In the genomic region with DNA sequence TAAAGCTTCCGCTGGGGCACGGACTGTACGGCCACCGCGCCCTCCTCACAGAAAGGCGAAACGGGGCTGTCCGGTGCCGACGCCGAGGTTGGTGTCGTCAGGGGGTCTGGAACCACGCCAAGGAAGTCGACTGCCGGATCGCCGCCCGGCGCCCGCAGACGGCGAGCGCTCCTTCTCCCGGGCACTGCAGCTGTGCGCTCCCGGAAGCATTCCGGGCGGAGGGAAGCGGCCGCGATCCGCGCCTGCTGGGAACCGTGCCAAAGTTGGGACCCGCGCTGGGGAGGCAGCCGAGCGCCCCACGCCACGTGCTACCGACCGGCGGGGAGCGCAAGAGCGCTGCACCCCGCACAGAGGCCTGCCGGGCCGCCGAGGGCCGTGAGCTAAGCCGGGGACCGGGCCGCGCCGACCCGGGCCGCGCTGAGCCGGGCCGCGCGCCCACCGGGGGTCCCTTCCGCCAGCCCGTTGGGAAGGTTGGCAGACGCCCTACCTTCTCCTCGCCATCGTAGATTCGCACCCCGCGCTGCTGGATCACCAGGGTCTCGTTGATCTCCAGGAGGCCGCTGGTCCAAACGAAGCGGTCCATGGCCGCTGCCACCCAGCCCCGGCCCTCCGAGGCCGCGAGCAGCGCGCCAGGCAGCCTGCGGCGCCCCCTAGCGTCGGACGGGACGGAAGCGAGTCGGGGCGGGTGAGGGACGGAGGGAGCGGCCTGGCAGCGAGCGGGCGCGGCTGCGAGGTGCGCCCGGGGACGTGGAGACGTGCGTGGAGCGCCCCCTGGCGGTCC, we compare ENCODE assay signal across 1 cellular context.
TF ChIP-seq lines count a peak whose summit lies in the region.

A gene with protein sequence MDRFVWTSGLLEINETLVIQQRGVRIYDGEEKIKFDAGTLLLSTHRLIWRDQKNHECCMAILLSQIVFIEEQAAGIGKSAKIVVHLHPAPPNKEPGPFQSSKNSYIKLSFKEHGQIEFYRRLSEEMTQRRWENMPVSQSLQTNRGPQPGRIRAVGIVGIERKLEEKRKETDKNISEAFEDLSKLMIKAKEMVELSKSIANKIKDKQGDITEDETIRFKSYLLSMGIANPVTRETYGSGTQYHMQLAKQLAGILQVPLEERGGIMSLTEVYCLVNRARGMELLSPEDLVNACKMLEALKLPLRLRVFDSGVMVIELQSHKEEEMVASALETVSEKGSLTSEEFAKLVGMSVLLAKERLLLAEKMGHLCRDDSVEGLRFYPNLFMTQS (minus strand): TSS at position 623 of the 781 bp plus-strand sequence. CDS start 40 bp downstream, at position 583.

TF ChIP-seq in K562, 482 proteins besides CTCF, POLR2A, EP300 and RAD21 (continued from another document and continues in another):
- TF ChIP-seq, protein P1, sequence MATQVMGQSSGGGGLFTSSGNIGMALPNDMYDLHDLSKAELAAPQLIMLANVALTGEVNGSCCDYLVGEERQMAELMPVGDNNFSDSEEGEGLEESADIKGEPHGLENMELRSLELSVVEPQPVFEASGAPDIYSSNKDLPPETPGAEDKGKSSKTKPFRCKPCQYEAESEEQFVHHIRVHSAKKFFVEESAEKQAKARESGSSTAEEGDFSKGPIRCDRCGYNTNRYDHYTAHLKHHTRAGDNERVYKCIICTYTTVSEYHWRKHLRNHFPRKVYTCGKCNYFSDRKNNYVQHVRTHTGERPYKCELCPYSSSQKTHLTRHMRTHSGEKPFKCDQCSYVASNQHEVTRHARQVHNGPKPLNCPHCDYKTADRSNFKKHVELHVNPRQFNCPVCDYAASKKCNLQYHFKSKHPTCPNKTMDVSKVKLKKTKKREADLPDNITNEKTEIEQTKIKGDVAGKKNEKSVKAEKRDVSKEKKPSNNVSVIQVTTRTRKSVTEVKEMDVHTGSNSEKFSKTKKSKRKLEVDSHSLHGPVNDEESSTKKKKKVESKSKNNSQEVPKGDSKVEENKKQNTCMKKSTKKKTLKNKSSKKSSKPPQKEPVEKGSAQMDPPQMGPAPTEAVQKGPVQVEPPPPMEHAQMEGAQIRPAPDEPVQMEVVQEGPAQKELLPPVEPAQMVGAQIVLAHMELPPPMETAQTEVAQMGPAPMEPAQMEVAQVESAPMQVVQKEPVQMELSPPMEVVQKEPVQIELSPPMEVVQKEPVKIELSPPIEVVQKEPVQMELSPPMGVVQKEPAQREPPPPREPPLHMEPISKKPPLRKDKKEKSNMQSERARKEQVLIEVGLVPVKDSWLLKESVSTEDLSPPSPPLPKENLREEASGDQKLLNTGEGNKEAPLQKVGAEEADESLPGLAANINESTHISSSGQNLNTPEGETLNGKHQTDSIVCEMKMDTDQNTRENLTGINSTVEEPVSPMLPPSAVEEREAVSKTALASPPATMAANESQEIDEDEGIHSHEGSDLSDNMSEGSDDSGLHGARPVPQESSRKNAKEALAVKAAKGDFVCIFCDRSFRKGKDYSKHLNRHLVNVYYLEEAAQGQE (CRISPR knock-in tag; IDR thresholded peaks at IDR 0.05; ENCODE audit: low read depth) = no peak
- TF ChIP-seq, protein P2, sequence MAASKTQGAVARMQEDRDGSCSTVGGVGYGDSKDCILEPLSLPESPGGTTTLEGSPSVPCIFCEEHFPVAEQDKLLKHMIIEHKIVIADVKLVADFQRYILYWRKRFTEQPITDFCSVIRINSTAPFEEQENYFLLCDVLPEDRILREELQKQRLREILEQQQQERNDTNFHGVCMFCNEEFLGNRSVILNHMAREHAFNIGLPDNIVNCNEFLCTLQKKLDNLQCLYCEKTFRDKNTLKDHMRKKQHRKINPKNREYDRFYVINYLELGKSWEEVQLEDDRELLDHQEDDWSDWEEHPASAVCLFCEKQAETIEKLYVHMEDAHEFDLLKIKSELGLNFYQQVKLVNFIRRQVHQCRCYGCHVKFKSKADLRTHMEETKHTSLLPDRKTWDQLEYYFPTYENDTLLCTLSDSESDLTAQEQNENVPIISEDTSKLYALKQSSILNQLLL (CRISPR knock-in tag; IDR thresholded peaks at IDR 0.05; ENCODE audit: borderline replicate concordance) = no peak
- TF ChIP-seq, protein P3, sequence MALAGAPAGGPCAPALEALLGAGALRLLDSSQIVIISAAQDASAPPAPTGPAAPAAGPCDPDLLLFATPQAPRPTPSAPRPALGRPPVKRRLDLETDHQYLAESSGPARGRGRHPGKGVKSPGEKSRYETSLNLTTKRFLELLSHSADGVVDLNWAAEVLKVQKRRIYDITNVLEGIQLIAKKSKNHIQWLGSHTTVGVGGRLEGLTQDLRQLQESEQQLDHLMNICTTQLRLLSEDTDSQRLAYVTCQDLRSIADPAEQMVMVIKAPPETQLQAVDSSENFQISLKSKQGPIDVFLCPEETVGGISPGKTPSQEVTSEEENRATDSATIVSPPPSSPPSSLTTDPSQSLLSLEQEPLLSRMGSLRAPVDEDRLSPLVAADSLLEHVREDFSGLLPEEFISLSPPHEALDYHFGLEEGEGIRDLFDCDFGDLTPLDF (CRISPR knock-in tag; IDR thresholded peaks at IDR 0.05) = 0 out of 2 replicates have a peak, but pooled peaks have one; percentile 51
- TF ChIP-seq DDX20 (tag; IDR thresholded peaks at IDR 0.05; ENCODE audit: low read depth) (no peak), E2F6 (IDR thresholded peaks at IDR 0.05; ENCODE audit: borderline replicate concordance in 1 of 2, extremely low read depth in 1 of 2, insufficient read depth in 1 of 2, insufficient read length in 1 of 2, low read depth in 1 of 2, low read length in 1 of 2, poor library complexity in 1 of 2, severe bottlenecking in 1 of 2) (peak in 1 of 2 experiments; percentile 84), PTBP1 (IDR thresholded peaks at IDR 0.05; ENCODE audit: low read depth, low read length) (0 out of 2 replicates have a peak, but pooled peaks have one; percentile 37), MCM3 (IDR thresholded peaks at IDR 0.05) (no peak), CXXC5 (CRISPR knock-in tag; IDR thresholded peaks at IDR 0.05) (peak; percentile 84), HOXB6 (CRISPR knock-in tag; IDR thresholded peaks at IDR 0.05; ENCODE audit: borderline replicate concordance) (no peak), THRAP3 (IDR thresholded peaks at IDR 0.05; ENCODE audit: borderline replicate concordance) (no peak), COPS2 (conservative IDR thresholded peaks at IDR 0.05) (no peak), NR3C1 (CRISPR knock-in tag; IDR thresholded peaks at IDR 0.05) (no peak), PHF8 (IDR thresholded peaks at IDR 0.05; ENCODE audit: borderline replicate concordance, low read length) (peak; percentile 92), PPARD (CRISPR knock-in tag; IDR thresholded peaks at IDR 0.05) (no peak), SUPT5H (IDR thresholded peaks at IDR 0.05) (peak; percentile 75), SOX6 (IDR thresholded peaks at IDR 0.05) (peak; percentile 68; the same call in 1 of the 2 replicates), RBM34 (IDR thresholded peaks at IDR 0.05; ENCODE audit: borderline replicate concordance, insufficient read depth, low read length) (0 out of 2 replicates have a peak, but pooled peaks have one; percentile 12), MED1 (CRISPR knock-in tag; IDR thresholded peaks at IDR 0.05; ENCODE audit: borderline replicate concordance) (0 out of 2 replicates have a peak, but pooled peaks have one; percentile 86), ILF3 (IDR thresholded peaks at IDR 0.05; ENCODE audit: borderline replicate concordance) (peak; percentile 78; the same call in 1 of the 2 replicates), ZNF232 (CRISPR knock-in tag; IDR thresholded peaks at IDR 0.05) (no peak), BCOR (IDR thresholded peaks at IDR 0.05) (0 out of 2 replicates have a peak, but pooled peaks have one; percentile 9), FOXM1 (IDR thresholded peaks at IDR 0.05; ENCODE audit: low read depth) (no peak), FOXM1 (CRISPR knock-in tag; IDR thresholded peaks at IDR 0.05; ENCODE audit: low read depth) (peak; percentile 66), ELK1 (CRISPR knock-in tag; IDR thresholded peaks at IDR 0.05) (no peak), MEIS2 (IDR thresholded peaks at IDR 0.05; ENCODE audit: partially characterized antibody) (peak; percentile 23), CBX3 (IDR thresholded peaks at IDR 0.05; ENCODE audit: borderline replicate concordance in 1 of 2, low read length in 2 of 2) (no peak; a peak in 1 of 3 replicates), ZNF217 (CRISPR knock-in tag; IDR thresholded peaks at IDR 0.05) (no peak), ZNF24 (IDR thresholded peaks at IDR 0.05) (peak; percentile 41; the same call in 1 of the 2 replicates), HMGN3 (IDR thresholded peaks at IDR 0.05; ENCODE audit: borderline replicate concordance, extremely low read depth, insufficient read length, low read depth, low read length) (peak; percentile 59), BDP1 (IDR thresholded peaks at IDR 0.05; ENCODE audit: insufficient read depth, insufficient read length) (no peak), MAZ (CRISPR knock-in tag; conservative IDR thresholded peaks at IDR 0.05 in 1 of 2, IDR thresholded peaks at IDR 0.05 in 1 of 2) (peak; percentile 94 to 96), SAFB (IDR thresholded peaks at IDR 0.05; ENCODE audit: borderline replicate concordance, low read depth, low read length) (0 out of 2 replicates have a peak, but pooled peaks have one; percentile 26), ARID2 (IDR thresholded peaks at IDR 0.05) (no peak), GATAD2A (IDR thresholded peaks at IDR 0.05) (no peak), MBD1 (CRISPR knock-in tag; IDR thresholded peaks at IDR 0.05) (no peak), GMEB1 (CRISPR knock-in tag; IDR thresholded peaks at IDR 0.05) (peak; percentile 74), ADNP (tag; IDR thresholded peaks at IDR 0.05) (no peak), ZNF584 (CRISPR knock-in tag; IDR thresholded peaks at IDR 0.05; ENCODE audit: low read depth) (no peak)
- TF ChIP-seq, protein P4, sequence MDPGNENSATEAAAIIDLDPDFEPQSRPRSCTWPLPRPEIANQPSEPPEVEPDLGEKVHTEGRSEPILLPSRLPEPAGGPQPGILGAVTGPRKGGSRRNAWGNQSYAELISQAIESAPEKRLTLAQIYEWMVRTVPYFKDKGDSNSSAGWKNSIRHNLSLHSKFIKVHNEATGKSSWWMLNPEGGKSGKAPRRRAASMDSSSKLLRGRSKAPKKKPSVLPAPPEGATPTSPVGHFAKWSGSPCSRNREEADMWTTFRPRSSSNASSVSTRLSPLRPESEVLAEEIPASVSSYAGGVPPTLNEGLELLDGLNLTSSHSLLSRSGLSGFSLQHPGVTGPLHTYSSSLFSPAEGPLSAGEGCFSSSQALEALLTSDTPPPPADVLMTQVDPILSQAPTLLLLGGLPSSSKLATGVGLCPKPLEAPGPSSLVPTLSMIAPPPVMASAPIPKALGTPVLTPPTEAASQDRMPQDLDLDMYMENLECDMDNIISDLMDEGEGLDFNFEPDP (CRISPR knock-in tag; IDR thresholded peaks at IDR 0.05) = no peak
- TF ChIP-seq, protein P5, sequence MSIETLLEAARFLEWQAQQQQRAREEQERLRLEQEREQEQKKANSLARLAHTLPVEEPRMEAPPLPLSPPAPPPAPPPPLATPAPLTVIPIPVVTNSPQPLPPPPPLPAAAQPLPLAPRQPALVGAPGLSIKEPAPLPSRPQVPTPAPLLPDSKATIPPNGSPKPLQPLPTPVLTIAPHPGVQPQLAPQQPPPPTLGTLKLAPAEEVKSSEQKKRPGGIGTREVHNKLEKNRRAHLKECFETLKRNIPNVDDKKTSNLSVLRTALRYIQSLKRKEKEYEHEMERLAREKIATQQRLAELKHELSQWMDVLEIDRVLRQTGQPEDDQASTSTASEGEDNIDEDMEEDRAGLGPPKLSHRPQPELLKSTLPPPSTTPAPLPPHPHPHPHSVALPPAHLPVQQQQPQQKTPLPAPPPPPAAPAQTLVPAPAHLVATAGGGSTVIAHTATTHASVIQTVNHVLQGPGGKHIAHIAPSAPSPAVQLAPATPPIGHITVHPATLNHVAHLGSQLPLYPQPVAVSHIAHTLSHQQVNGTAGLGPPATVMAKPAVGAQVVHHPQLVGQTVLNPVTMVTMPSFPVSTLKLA (conservative IDR thresholded peaks at IDR 0.05) = peak; percentile 30 to 57; a peak in 2 of 4 replicates
- TF ChIP-seq, protein P6, sequence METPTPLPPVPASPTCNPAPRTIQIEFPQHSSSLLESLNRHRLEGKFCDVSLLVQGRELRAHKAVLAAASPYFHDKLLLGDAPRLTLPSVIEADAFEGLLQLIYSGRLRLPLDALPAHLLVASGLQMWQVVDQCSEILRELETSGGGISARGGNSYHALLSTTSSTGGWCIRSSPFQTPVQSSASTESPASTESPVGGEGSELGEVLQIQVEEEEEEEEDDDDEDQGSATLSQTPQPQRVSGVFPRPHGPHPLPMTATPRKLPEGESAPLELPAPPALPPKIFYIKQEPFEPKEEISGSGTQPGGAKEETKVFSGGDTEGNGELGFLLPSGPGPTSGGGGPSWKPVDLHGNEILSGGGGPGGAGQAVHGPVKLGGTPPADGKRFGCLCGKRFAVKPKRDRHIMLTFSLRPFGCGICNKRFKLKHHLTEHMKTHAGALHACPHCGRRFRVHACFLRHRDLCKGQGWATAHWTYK (CRISPR knock-in tag; IDR thresholded peaks at IDR 0.05) = peak; percentile 71; the same call in 1 of the 2 replicates
